15 cellular contexts compared by ENCODE assay signal in the genomic region with DNA sequence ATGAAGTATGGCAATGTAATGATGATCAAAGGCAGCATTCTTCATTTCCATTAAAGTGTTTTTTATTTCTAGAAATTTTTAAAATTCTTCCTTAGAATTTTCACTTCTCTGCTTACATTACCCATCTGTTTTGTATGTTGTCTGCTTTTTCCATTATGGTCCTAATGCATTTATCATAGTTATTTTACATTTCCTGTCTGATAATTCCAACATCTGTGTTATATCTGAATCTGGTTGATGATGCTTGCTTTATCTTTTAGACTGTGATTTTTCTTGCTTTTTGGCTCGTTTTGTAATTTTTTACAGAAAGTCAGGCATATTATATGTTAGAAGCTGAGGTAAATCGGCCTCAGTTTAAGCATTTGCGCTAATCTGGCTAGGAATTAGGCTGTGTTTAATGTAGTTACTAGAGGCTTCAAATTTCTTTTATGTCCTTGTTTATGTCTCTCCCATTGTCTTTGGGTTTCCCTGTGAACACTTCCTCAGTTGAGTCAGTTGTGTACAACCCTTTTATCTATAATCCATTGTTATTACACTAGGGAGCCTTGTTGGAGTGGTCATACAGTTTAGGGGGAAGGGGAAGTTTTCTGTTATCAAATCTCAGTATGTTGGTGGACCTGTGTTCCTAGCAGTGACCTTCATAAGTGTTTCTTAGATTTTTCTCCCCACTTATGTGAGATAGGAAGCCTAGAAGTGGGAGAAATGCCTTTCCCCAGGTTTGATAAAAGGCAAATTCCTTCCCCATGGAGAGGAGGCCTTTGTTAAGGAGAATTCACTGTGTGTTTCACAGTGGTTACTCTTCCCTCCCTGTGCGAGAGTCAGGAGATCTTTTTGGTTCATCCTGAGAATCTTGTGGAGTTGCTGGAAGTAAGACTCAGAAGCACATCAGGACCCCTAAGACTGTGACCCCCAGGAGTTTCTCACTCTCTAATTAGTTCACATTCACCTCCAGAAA.
"Had no signal": no experiment of that assay in that cellular context is flagged by ENCODE, and none has a peak within 500 bp of the region (broad histone marks: within the 10 kb centered on the region; RNA-seq: fewer than 3 reads in every experiment).

No MANE protein-coding gene starts in this region.

- H3K9me3 Mint-ChIP-seq: activated CD8-positive, alpha-beta T cell treated with anti-CD3 and anti-CD28 coated beads for 36 hours; activated naive CD8-positive, alpha-beta T cell treated with anti-CD3 and anti-CD28 coated beads, Interleukin-2, amount 10 ng/mL, durations not matched to agents 7 days and 5 days; activated T-cell treated with anti-CD3 and anti-CD28 coated beads, Interleukin-2, amount 50 U/mL, for 72 hours; T-helper 2 cell treated with Interferon-gamma antibody and Interleukin-4, amounts not matched to agents 5 μg/mL and 100 μg/mL, for 36 hours had no signal

- H3K9me3 ChIP-seq: heart left ventricle had no signal

- H3K4me1 Mint-ChIP-seq: activated naive CD8-positive, alpha-beta T cell treated with anti-CD3 and anti-CD28 coated beads, Interleukin-2, amount 10 ng/mL, durations not matched to agents 7 days and 5 days; natural killer cell had no signal

- ATAC-seq: activated CD8-positive, alpha-beta T cell treated with anti-CD3 and anti-CD28 coated beads for 36 hours; activated T-cell treated with anti-CD3 and anti-CD28 coated beads, Interleukin-2, amount 50 U/mL, for 72 hours; left colon; natural killer cell; sciatic nerve had no signal

- H3K27ac Mint-ChIP-seq: activated CD8-positive, alpha-beta T cell treated with anti-CD3 and anti-CD28 coated beads for 36 hours; activated naive CD8-positive, alpha-beta T cell treated with anti-CD3 and anti-CD28 coated beads, Interleukin-2, amount 10 ng/mL, durations not matched to agents 7 days and 5 days; activated T-cell treated with anti-CD3 and anti-CD28 coated beads, Interleukin-2, amount 50 U/mL, for 72 hours; natural killer cell; T-helper 2 cell treated with Interferon-gamma antibody and Interleukin-4, amounts not matched to agents 5 μg/mL and 100 μg/mL, for 36 hours had no signal

- H3K4me3 Mint-ChIP-seq: activated CD8-positive, alpha-beta T cell treated with anti-CD3 and anti-CD28 coated beads for 36 hours; activated naive CD8-positive, alpha-beta T cell treated with anti-CD3 and anti-CD28 coated beads, Interleukin-2, amount 10 ng/mL, durations not matched to agents 7 days and 5 days; activated T-cell treated with anti-CD3 and anti-CD28 coated beads, Interleukin-2, amount 50 U/mL, for 72 hours; natural killer cell; T-helper 2 cell treated with Interferon-gamma antibody and Interleukin-4, amounts not matched to agents 5 μg/mL and 100 μg/mL, for 36 hours had no signal

- H3K4me3 ChIP-seq: heart left ventricle had no signal

- H3K36me3 ChIP-seq: heart left ventricle had no signal

- DNase-seq: activated CD8-positive, alpha-beta memory T cell treated with anti-CD3 and anti-CD28 coated beads, Interleukin-2, amount 50 U/mL, for 4 hours; activated CD8-positive, alpha-beta T cell treated with anti-CD3 and anti-CD28 coated beads for 36 hours; activated naive CD8-positive, alpha-beta T cell treated with anti-CD3 and anti-CD28 coated beads, Interleukin-2, amount 10 ng/mL, durations not matched to agents 7 days and 5 days; activated T-cell treated with anti-CD3 and anti-CD28 coated beads, Interleukin-2, amount 50 U/mL, for 72 hours; anterior cingulate cortex; foreskin melanocyte; heart left ventricle; left colon; natural killer cell; stimulated activated CD4-positive, alpha-beta T cell treated with anti-CD3 and anti-CD28 coated beads, Interleukin-12 subunit alpha, Interleukin-12 subunit beta, amount 100 ng/mL, for 4 hours; stimulated activated CD4-positive, alpha-beta T cell treated with anti-CD3 and anti-CD28 coated beads, Interleukin-2, amount 100 ng/mL, for 48 hours; stimulated activated naive CD4-positive, alpha-beta T cell treated with Interleukin-2 at 50 U/mL for 16 hours; trophoblast cell had no signal

- H3K36me3 Mint-ChIP-seq: activated naive CD8-positive, alpha-beta T cell treated with anti-CD3 and anti-CD28 coated beads, Interleukin-2, amount 10 ng/mL, durations not matched to agents 7 days and 5 days; natural killer cell had no signal
